Comparison of ENCODE assay signal across 23 cellular contexts in genomic region chr22:35996596-35996995, GRCh38. TPM values are rescaled to one million over a fixed set of nuclear protein-coding genes. Genes with fewer than 3 reads are reported as not detected.
DNase-seq lines count a peak whose midpoint lies in the region; ATAC-seq and TF ChIP-seq lines count a peak whose summit lies in the region.
"Had no signal": no experiment of that assay in that cellular context is flagged by ENCODE, and none has a peak within 500 bp of the region (broad histone marks: within the 10 kb centered on the region; RNA-seq: fewer than 3 reads in every experiment).

No MANE protein-coding gene starts in this region.

- POLR2A ChIA-PET in RWPE1 (lab: Yijun Ruan, JAX; ENCODE audit: low non-redundant PET): no interaction called here

- DNase-seq in left ventricle myocardium inferior (no peak), Right ventricle myocardium inferior (ENCODE audit: missing footprints) (no peak), hepatocyte (ENCODE audit: low spot score) (no peak), sigmoid colon (no peak), RWPE1 (ENCODE audit: low spot score) (no peak)
- DNase-seq: activated naive CD8-positive, alpha-beta T cell treated with anti-CD3 and anti-CD28 coated beads, Interleukin-2, amount 10 ng/mL, durations not matched to agents 7 days and 5 days; DMS153; dorsolateral prefrontal cortex; head of caudate nucleus; mesendoderm; NCI-H2107; NCI-H524 treated with DMSO at 0.1 percent for 48 hours; right lobe of liver; stimulated activated CD4-positive, alpha-beta T cell treated with anti-CD3 and anti-CD28 coated beads, Interleukin-4, amount 100 ng/mL, for 24 hours; T1000 had no signal

- H3K4me1 ChIP-seq in left ventricle myocardium inferior (peaks cover 58% of the 10 kb centered on the region), hepatocyte (ENCODE audit: insufficient read depth) (peaks cover 31% of the 10 kb centered on the region), sigmoid colon (peaks cover 0 to 61% (median 49%) of the 10 kb centered on the region in 4 donors), urinary bladder (ENCODE audit: insufficient read depth) (no peaks in the 10 kb centered on the region)

- H3K36me3 ChIP-seq in left ventricle myocardium inferior (no peaks in the 10 kb centered on the region), hepatocyte (replicated peaks; ENCODE audit: insufficient read depth, low read depth) (no peaks in the 10 kb centered on the region), sigmoid colon (no peaks in the 10 kb centered on the region), urinary bladder (ENCODE audit: insufficient read depth) (no peaks in the 10 kb centered on the region)
- H3K36me3 ChIP-seq: right lobe of liver, suprapubic skin had no signal

- no peak for TF ChIP-seq POLR2A in sigmoid colon (IDR thresholded peaks at IDR 0.05)

- H3K27ac ChIP-seq in left ventricle myocardium inferior (replicated peaks) (peak overlapping the region; percentile 83), hepatocyte (peak overlapping the region; percentile 77), sigmoid colon (peak overlapping the region; percentile 76 to 86 (median 79)), urinary bladder (ENCODE audit: low read depth) (peak overlapping the region; percentile 16), RWPE1 (no peak overlapping the region)
- H3K27ac ChIP-seq: A549, SJSA1 had no signal

- H3K9me3 ChIP-seq in left ventricle myocardium inferior (replicated peaks): peaks cover 5% of the 10 kb centered on the region
- H3K9me3 ChIP-seq in hepatocyte (ENCODE audit: low read depth): no peaks in the 10 kb centered on the region
- H3K9me3 ChIP-seq in sigmoid colon: no peaks in the 10 kb centered on the region
- H3K9me3 ChIP-seq: A549, right lobe of liver, SJSA1, suprapubic skin had no signal

- no peaks in the 10 kb centered on the region for H3K27me3 ChIP-seq in left ventricle myocardium inferior (ENCODE audit: low read depth)
- no peaks in the 10 kb centered on the region for H3K27me3 ChIP-seq in hepatocyte
- H3K27me3 ChIP-seq in sigmoid colon: no peaks in the 10 kb centered on the region
- H3K27me3 ChIP-seq: dorsolateral prefrontal cortex, right lobe of liver, SJSA1, suprapubic skin had no signal

- intact Hi-C loops in left ventricle myocardium inferior (cut with micrococcal nuclease): no loop called here
- intact Hi-C loops in Right ventricle myocardium inferior (cut with DNase I): no loop called here
- intact Hi-C loops in sigmoid colon (cut with DNase I): no loop called here

- TF ChIP-seq EP300 in sigmoid colon (IDR thresholded peaks at IDR 0.05): no peak

- no peaks in the 10 kb centered on the region for H4K20me1 ChIP-seq in hepatocyte (ENCODE audit: insufficient read depth, poor library complexity, severe bottlenecking)

- H3K9me2 ChIP-seq in hepatocyte (replicated peaks; ENCODE audit: insufficient read depth): no peaks in the 10 kb centered on the region

- ATAC-seq in Right ventricle myocardium inferior (no peak), GM21367 (IDR thresholded peaks at IDR 0.05; ENCODE audit: unreplicated experiment) (no peak), HG03378 (IDR thresholded peaks at IDR 0.05; ENCODE audit: unreplicated experiment) (no peak)
- ATAC-seq: A549; activated CD4-positive, CD25-positive, alpha-beta regulatory T cell treated with anti-CD3 and anti-CD28 coated beads, Interleukin-2, amount 50 U/mL, for 24 hours; right lobe of liver had no signal

- no peak overlapping the region for H3K4me3 ChIP-seq in left ventricle myocardium inferior
- no peak overlapping the region for H3K4me3 ChIP-seq in hepatocyte
- no peak overlapping the region for H3K4me3 ChIP-seq in sigmoid colon
- no peak overlapping the region for H3K4me3 ChIP-seq in urinary bladder (ENCODE audit: low read depth, low read length)
- H3K4me3 ChIP-seq: A549, dorsolateral prefrontal cortex, right lobe of liver, SJSA1, suprapubic skin had no signal

- peaks cover 90% of the 10 kb centered on the region for H3K79me2 ChIP-seq in hepatocyte

- TF ChIP-seq CTCF in left ventricle myocardium inferior (IDR thresholded peaks at IDR 0.05; ENCODE audit: borderline replicate concordance) (no peak), hepatocyte (IDR thresholded peaks at IDR 0.05; ENCODE audit: poor library complexity) (no peak), sigmoid colon (IDR thresholded peaks at IDR 0.05) (no peak), RWPE1 (conservative IDR thresholded peaks at IDR 0.05; ENCODE audit: low read depth) (no peak)

- H3K4me2 ChIP-seq in hepatocyte: peak overlapping the region; percentile 44

- no peak overlapping the region for H2AFZ ChIP-seq in hepatocyte

- WGBS in hepatocyte (ENCODE audit: low lambda C conversion rate, missing lambda C conversion rate): 48% methylated on average over 1 of the region's 1 CpG
- WGBS in sigmoid colon, 2 donors: 52 to 68% methylated on average over 1 of the region's 1 CpG
- 23% methylated on average over 1 of the region's 1 CpG for WGBS in urinary bladder

- CTCF ChIA-PET in RWPE1 (lab: Yijun Ruan, JAX): interaction anchor here (0.6 kb wide), 1 partner anchor 121 kb away, joined by 6 read pairs; no protein-coding TSS in a partner anchor

RNA-seq across cellular contexts. Expression of gene RBFOX2, which starts 32.0 kb away (rescaled TPM):
- total RNA-seq in left ventricle myocardium inferior: 75.4 TPM
- 84.4 TPM for total RNA-seq in Right ventricle myocardium inferior
- 94.7 and 133 TPM in 2 replicates for total RNA-seq in hepatocyte
- polyA plus RNA-seq in hepatocyte: 76.7 and 84.2 TPM in 2 replicates
- total RNA-seq in sigmoid colon: 100 to 1,000 TPM; 138 to 164 (median 148) TPM
- 10 to 100 TPM; 11.6 to 32.4 (median 15.6) TPM for polyA plus RNA-seq in sigmoid colon
- total RNA-seq in urinary bladder: 278 TPM
- polyA plus RNA-seq in urinary bladder: 86.5 TPM
- polyA plus RNA-seq: CD14-positive monocyte had no signal
